Comparison of ENCODE assay signal across 1 cellular context in genomic region chr9:38117646-38118045, GRCh38.
TF ChIP-seq lines count a peak whose summit lies in the region.

No MANE protein-coding gene starts in this region.

TF ChIP-seq in IMR-90, 13 proteins besides CTCF, POLR2A, EP300 and RAD21:
- TF ChIP-seq MAFK (IDR thresholded peaks at IDR 0.05; ENCODE audit: low read depth, low read length), result no peak
- TF ChIP-seq CHD1 (IDR thresholded peaks at IDR 0.05; ENCODE audit: low read depth, low read length), result no peak
- no peak for TF ChIP-seq MAZ (IDR thresholded peaks at IDR 0.05; ENCODE audit: borderline replicate concordance, low read depth, low read length)
- TF ChIP-seq NFE2L2 (IDR thresholded peaks at IDR 0.05; ENCODE audit: low read depth, low read length), result no peak
- no peak for TF ChIP-seq SMC3 (IDR thresholded peaks at IDR 0.05; ENCODE audit: low read depth, low read length)
- no peak for TF ChIP-seq FOS (IDR thresholded peaks at IDR 0.05; ENCODE audit: low read depth, low read length)
- no peak; the same call in 1 of the 2 replicates for TF ChIP-seq BHLHE40 (IDR thresholded peaks at IDR 0.05; ENCODE audit: low read depth, low read length)
- no peak for TF ChIP-seq USF2 (IDR thresholded peaks at IDR 0.05; ENCODE audit: low read depth, low read length)
- no peak for TF ChIP-seq CEBPB (IDR thresholded peaks at IDR 0.05; ENCODE audit: low read depth, low read length)
- no peak for TF ChIP-seq ELK1 (IDR thresholded peaks at IDR 0.05; ENCODE audit: borderline replicate concordance, low read depth, low read length)
- no peak for TF ChIP-seq RFX5 (IDR thresholded peaks at IDR 0.05; ENCODE audit: low read depth, low read length)
- no peak for TF ChIP-seq RCOR1 (IDR thresholded peaks at IDR 0.05; ENCODE audit: insufficient replicate concordance, low read length)
